In the genomic region with DNA sequence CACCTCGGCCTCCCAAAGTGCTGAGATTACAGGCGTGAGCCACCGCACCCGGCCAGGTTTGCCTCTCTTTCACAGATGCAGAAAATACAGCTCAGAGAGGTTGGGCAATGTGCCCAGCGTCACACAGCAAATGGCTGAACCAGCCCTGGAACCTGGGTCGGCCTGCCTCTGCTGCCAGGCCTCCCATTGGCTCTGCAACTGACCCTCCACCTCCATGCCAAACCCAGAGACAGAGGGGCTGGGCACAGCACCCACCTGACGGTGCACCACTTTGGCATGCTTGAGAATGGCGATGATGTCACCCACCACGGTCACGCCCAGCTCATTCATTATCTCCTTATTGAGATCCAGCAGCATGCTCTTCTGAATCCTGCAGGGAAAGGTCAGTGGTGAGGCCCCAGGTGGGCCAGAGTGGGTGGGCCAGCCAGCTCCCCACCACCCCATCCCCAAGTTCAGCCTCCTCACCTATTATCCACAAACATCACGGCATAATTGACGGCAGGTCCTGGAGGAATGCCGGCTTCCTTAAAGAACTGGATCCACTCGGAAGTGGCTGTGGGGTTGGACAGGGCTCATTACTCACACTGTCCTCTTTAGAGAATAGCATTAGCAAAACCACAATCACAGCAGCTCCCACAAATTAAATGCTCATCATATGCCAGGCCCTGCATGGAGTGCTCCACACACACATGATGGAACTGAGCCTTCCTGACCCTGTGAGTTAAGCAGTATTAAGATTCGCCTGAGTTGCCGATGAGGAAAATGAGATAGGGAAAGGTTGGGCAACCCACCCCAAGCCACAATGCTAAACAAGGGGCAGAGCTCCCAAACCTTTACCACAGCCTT, we compare ENCODE assay signal across 19 cellular contexts. TPM values are rescaled to one million over a fixed set of nuclear protein-coding genes. Genes with fewer than 3 reads are reported as not detected.
"Had no signal": no experiment of that assay in that cellular context is flagged by ENCODE, and none has a peak within 500 bp of the region (broad histone marks: within the 10 kb centered on the region; RNA-seq: fewer than 3 reads in every experiment).

No MANE protein-coding gene starts in this region.

- H3K36me3 ChIP-seq: colonic mucosa had no signal

- H3K27ac ChIP-seq: colonic mucosa, esophagus squamous epithelium, left lung, thoracic aorta had no signal

- DNase-seq: activated CD4-positive, alpha-beta T cell treated with anti-CD3 and anti-CD28 coated beads, Interleukin-2, amount 50 U/mL, for 48 hours; activated CD8-positive, alpha-beta memory T cell treated with anti-CD3 and anti-CD28 coated beads, Interleukin-2, amount 10 ng/mL, durations not matched to agents 7 days and 5 days; activated effector memory CD4-positive, alpha-beta T cell treated with Interleukin-2 at 50 U/mL for 16 hours; activated T-cell treated with anti-CD3 and anti-CD28 coated beads, Interleukin-2, amount 50 U/mL, for 24 hours; anterior cingulate cortex; caudate nucleus; colonic mucosa; esophagus squamous epithelium; foreskin melanocyte; islet precursor cell; stimulated activated CD4-positive, alpha-beta T cell treated with anti-CD3 and anti-CD28 coated beads, Interleukin-4, amount 100 ng/mL, for 1 hour; stimulated activated CD8-positive, alpha-beta memory T cell treated with anti-CD3 and anti-CD28 coated beads, Interleukin-4, amount 100 ng/mL, for 48 hours had no signal

- H3K4me1 ChIP-seq: colonic mucosa, left lung had no signal

- H3K9me3 ChIP-seq: colonic mucosa, esophagus squamous epithelium, left lung, thoracic aorta had no signal

- ATAC-seq: activated CD4-positive, CD25-positive, alpha-beta regulatory T cell treated with anti-CD3 and anti-CD28 coated beads, Interleukin-2, amount 50 U/mL, for 24 hours; activated CD8-positive, alpha-beta memory T cell treated with anti-CD3 and anti-CD28 coated beads, Interleukin-2, amount 10 ng/mL, durations not matched to agents 7 days and 5 days; activated naive CD4-positive, alpha-beta T cell treated with anti-CD3 and anti-CD28 coated beads, Interleukin-2, amount 50 U/mL, for 72 hours; left lung had no signal

- H3K27me3 ChIP-seq: colonic mucosa, esophagus squamous epithelium, left lung had no signal

- H3K4me3 ChIP-seq: colonic mucosa, esophagus squamous epithelium, left lung, thoracic aorta had no signal

RNA-seq across cellular contexts. Expression of gene HIPK4, which starts 53.9 kb away (rescaled TPM):
- total RNA-seq: activated CD8-positive, alpha-beta memory T cell treated with anti-CD3 and anti-CD28 coated beads, Interleukin-2, amount 10 ng/mL, durations not matched to agents 7 days and 5 days; activated naive CD4-positive, alpha-beta T cell treated with anti-CD3 and anti-CD28 coated beads, Interleukin-2, amount 50 U/mL, for 72 hours; colonic mucosa; mucosa of gallbladder; T-helper 2 cell treated with Interferon-gamma antibody and Interleukin-4, amounts not matched to agents 100 ng/mL and 5 ng/mL, for 36 hours; thoracic aorta; urinary bladder had no signal
